In genomic region chr5:98158440-98158839, GRCh38 we compare ENCODE assay signal across 1 cellular context.
TF ChIP-seq lines count a peak whose summit lies in the region.

No MANE protein-coding gene starts in this region.

TF ChIP-seq in GM12878, 131 proteins besides CTCF, POLR2A, EP300 and RAD21 (continued from another document):
- TF ChIP-seq PRDM15 (CRISPR knock-in tag; IDR thresholded peaks at IDR 0.05) = no peak
- TF ChIP-seq TCF3 (IDR thresholded peaks at IDR 0.05; ENCODE audit: borderline replicate concordance, insufficient read depth, low read depth, low read length) = no peak
- TF ChIP-seq PAX5 (IDR thresholded peaks at IDR 0.05; ENCODE audit: borderline replicate concordance, low read depth, low read length) = no peak
- no peak for TF ChIP-seq SKIL (IDR thresholded peaks at IDR 0.05; ENCODE audit: low read depth, poor library complexity, severe bottlenecking)
- TF ChIP-seq RELB (IDR thresholded peaks at IDR 0.05; ENCODE audit: low read depth) = no peak
- no peak for TF ChIP-seq NBN (IDR thresholded peaks at IDR 0.05)
- TF ChIP-seq MAX (IDR thresholded peaks at IDR 0.05; ENCODE audit: low read depth, low read length) = no peak
- no peak for TF ChIP-seq IKZF2 (IDR thresholded peaks at IDR 0.05)
- TF ChIP-seq ZSCAN29 (IDR thresholded peaks at IDR 0.05) = no peak
- TF ChIP-seq POLR2AphosphoS2 (IDR thresholded peaks at IDR 0.05; ENCODE audit: low read depth, low read length) = no peak
- no peak for TF ChIP-seq BACH1 (IDR thresholded peaks at IDR 0.05; ENCODE audit: borderline replicate concordance)
- no peak for TF ChIP-seq GATAD2B (conservative IDR thresholded peaks at IDR 0.05; ENCODE audit: low read depth)
